8 cellular contexts compared by ENCODE assay signal in the genomic region with DNA sequence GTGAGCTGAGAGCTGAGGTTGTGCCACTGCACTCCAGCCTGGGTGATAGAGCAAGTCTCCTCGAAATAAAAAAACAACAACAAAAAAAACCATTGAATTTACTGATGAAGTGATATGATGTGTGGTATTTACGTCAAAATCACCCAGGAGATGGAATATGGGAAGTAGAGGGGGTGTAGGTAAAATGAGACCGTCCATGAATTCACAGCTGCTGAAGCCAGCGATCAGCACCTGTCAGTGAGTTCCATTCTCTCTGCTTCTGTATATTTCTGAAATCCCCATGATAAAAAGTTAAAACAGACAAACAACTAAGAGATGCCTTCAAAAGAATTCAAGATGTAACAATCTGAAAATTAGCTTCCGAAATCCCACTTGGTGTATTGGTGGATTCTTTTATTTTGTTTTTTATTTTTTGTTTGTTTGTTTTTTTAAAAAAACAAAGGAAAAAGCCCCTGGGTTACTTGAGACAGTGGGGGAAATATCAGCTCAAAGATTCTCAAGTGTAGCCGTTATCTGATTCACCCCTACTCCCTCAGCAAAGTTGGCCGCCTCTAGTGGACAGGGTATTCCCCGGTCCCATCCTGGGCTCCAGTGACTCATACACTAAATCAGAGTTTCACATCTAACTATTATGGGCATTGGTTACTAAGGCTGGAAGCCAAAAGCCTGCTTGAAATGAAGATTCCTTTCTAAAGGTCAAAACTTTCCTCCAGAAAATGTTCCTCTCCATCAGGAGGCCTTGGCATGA.
DNase-seq lines count a peak whose midpoint lies in the region; ATAC-seq and TF ChIP-seq lines count a peak whose summit lies in the region.

No MANE protein-coding gene starts in this region.

- H2AFZ ChIP-seq in hepatocyte (no peak overlapping the region), neural progenitor cell (replicated peaks) (no peak overlapping the region)

- DNase-seq in A172 (ENCODE audit: low spot score) (peak; percentile 95), T-helper 17 cell (no peak), hepatocyte (ENCODE audit: low spot score) (peak; percentile 33), SHP77 treated with DMSO at 0.1 percent for 48 hours (lab: John Stamatoyannopoulos, UW) (no peak), hypothalamus (lab: John Stamatoyannopoulos, UW) (no peak), neural progenitor cell (ENCODE audit: low spot score) (no peak)

- H3K9me3 ChIP-seq in T-helper 17 cell (ENCODE audit: control insufficient read depth, low read length, poor library complexity, severe bottlenecking) (no peaks in the 10 kb centered on the region), hepatocyte (ENCODE audit: low read depth) (no peaks in the 10 kb centered on the region), neural progenitor cell (ENCODE audit: low read depth) (no peaks in the 10 kb centered on the region)

- H3K27ac ChIP-seq in hepatocyte (no peak overlapping the region), neural progenitor cell (no peak overlapping the region)

- H3K4me3 Mint-ChIP-seq in T-helper 17 cell (no peak overlapping the region), neural progenitor cell (no peak overlapping the region)

- peaks cover 6% of the 10 kb centered on the region for H3K27me3 Mint-ChIP-seq in T-helper 17 cell
- H3K27me3 Mint-ChIP-seq in neural progenitor cell (ENCODE audit: insufficient read depth, low read depth) = peaks cover 3% of the 10 kb centered on the region

- TF ChIP-seq CTCF in hepatocyte (IDR thresholded peaks at IDR 0.05; ENCODE audit: poor library complexity) (peak; percentile 4), neural progenitor cell (IDR thresholded peaks at IDR 0.05) (no peak)

- H3K4me2 ChIP-seq in hepatocyte = no peak overlapping the region
- H3K4me2 ChIP-seq in neural progenitor cell = no peak overlapping the region

- no peaks in the 10 kb centered on the region for H3K9me2 ChIP-seq in hepatocyte (replicated peaks; ENCODE audit: insufficient read depth)

- H3K27ac Mint-ChIP-seq in T-helper 17 cell (peak overlapping the region; percentile 34), neural progenitor cell (no peak overlapping the region)

- no peaks in the 10 kb centered on the region for H3K9me3 Mint-ChIP-seq in neural progenitor cell

- 68% methylated on average over 8 of the region's 8 CpGs for WGBS in hepatocyte (ENCODE audit: low lambda C conversion rate, missing lambda C conversion rate)

- H3F3A ChIP-seq in neural progenitor cell (ENCODE audit: low read depth) = no peaks in the 10 kb centered on the region

- H3K79me2 ChIP-seq in hepatocyte (no peaks in the 10 kb centered on the region), neural progenitor cell (ENCODE audit: low read depth) (no peaks in the 10 kb centered on the region)

- ATAC-seq in GM18508 (IDR thresholded peaks at IDR 0.05; ENCODE audit: insufficient read depth, unreplicated experiment) = peak; percentile 83
- peak; percentile 84 for ATAC-seq in HG02973 (IDR thresholded peaks at IDR 0.05; ENCODE audit: unreplicated experiment)
- peak; percentile 74 for ATAC-seq in T-helper 17 cell

- H3K4me1 ChIP-seq in hepatocyte (ENCODE audit: insufficient read depth) = no peaks in the 10 kb centered on the region
- H3K4me1 ChIP-seq in neural progenitor cell = no peaks in the 10 kb centered on the region

- H3K36me3 Mint-ChIP-seq in T-helper 17 cell (ENCODE audit: low read depth) (no peaks in the 10 kb centered on the region), neural progenitor cell (no peaks in the 10 kb centered on the region)

- no peak overlapping the region for H3K9ac ChIP-seq in neural progenitor cell

- H3K4me1 Mint-ChIP-seq in T-helper 17 cell (peaks cover 5% of the 10 kb centered on the region), neural progenitor cell (no peaks in the 10 kb centered on the region)

- H3K27me3 ChIP-seq in hepatocyte = no peaks in the 10 kb centered on the region
- no peaks in the 10 kb centered on the region for H3K27me3 ChIP-seq in neural progenitor cell

- H3K36me3 ChIP-seq in hepatocyte (replicated peaks; ENCODE audit: insufficient read depth, low read depth) = no peaks in the 10 kb centered on the region
- H3K36me3 ChIP-seq in neural progenitor cell = no peaks in the 10 kb centered on the region

- H3K4me3 ChIP-seq in hepatocyte = no peak overlapping the region
- no peak overlapping the region for H3K4me3 ChIP-seq in neural progenitor cell

- no peaks in the 10 kb centered on the region for H4K20me1 ChIP-seq in hepatocyte (ENCODE audit: insufficient read depth, poor library complexity, severe bottlenecking)
- H4K20me1 ChIP-seq in neural progenitor cell (ENCODE audit: low read depth) = no peaks in the 10 kb centered on the region

Comparison
In these comparisons a context has a peak if more than half of its experiments do, and no peak if none do; other contexts are left out.
1. DNase-seq: peak in A172 (single experiment) and hepatocyte (single experiment); none in T-helper 17 cell (0 of 3), SHP77 treated with DMSO at 0.1 percent for 48 hours (single experiment), hypothalamus (0 of 51) and neural progenitor cell (single experiment).
2. Peak in every context shown above with its lines, with median percentiles within 50 percentile points of each other: ATAC-seq.